ENCODE assay signal across 22 cellular contexts in the genomic region with DNA sequence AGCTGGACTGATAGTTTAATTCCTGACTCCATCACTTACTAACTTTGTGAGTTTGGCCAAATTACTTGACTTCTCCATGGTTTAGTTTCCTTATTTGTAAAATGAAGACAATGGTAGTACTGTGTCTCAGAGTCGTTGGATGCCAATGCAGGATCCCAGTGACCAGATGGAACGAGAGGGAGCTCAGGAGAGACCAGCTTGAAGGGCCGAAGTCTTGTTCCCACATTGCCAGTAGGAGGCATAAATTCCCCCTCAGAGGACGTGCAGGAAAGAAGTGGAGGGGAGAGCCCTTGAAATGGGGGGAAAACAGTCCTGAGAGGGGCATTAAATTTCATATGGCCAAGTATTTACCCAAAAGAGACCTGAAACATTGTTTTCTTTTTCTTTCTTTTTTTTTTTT. TPM values are rescaled to one million over a fixed set of nuclear protein-coding genes. Genes with fewer than 3 reads are reported as not detected.
DNase-seq lines count a peak whose midpoint lies in the region; ATAC-seq, FAIRE-seq and TF ChIP-seq lines count a peak whose summit lies in the region.
"Had no signal": no experiment of that assay in that cellular context is flagged by ENCODE, and none has a peak within 500 bp of the region (broad histone marks: within the 10 kb centered on the region; RNA-seq: fewer than 3 reads in every experiment).

No MANE protein-coding gene starts in this region.

- no peak for TF ChIP-seq EP300 in A549 (IDR thresholded peaks at IDR 0.05)

- intact Hi-C loops in Panc1 (cut with micrococcal nuclease; ENCODE audit: unreplicated experiment) (no loop called here), Right ventricle myocardium superior (cut with DNase I) (no loop called here)

- H3K4me1 ChIP-seq in A549 (peaks cover 16% of the 10 kb centered on the region), Panc1 (ENCODE audit: control insufficient read depth, insufficient read depth, low read length) (no peaks in the 10 kb centered on the region; the same call in 1 of the 2 replicates)
- H3K4me1 ChIP-seq: right lobe of liver had no signal

- TF ChIP-seq CTCF in A549 (IDR thresholded peaks at IDR 0.05), result no peak
- peak; percentile 11; the same call in 1 of the 2 replicates for TF ChIP-seq CTCF in Panc1 (IDR thresholded peaks at IDR 0.05)
- no peak for TF ChIP-seq CTCF in mesothelial cell of epicardium (IDR thresholded peaks at IDR 0.05; ENCODE audit: unreplicated experiment)

- peaks cover 2% of the 10 kb centered on the region for H3K27me3 Mint-ChIP-seq in mesothelial cell of epicardium (ENCODE audit: low read depth)

- H3K27ac ChIP-seq in A549 (peak overlapping the region in 1 of 2 experiments; percentile 16; a peak in 1 of 6 replicates), Panc1 (ENCODE audit: low read length) (no peak overlapping the region), epithelial cell of prostate (peak overlapping the region; percentile 62)
- H3K27ac ChIP-seq: HL-60, right lobe of liver, thoracic aorta had no signal

- H3K36me3 Mint-ChIP-seq in mesothelial cell of epicardium, result no peaks in the 10 kb centered on the region
- H3K36me3 Mint-ChIP-seq: activated naive CD4-positive, alpha-beta T cell treated with anti-CD3 and anti-CD28 coated beads, Interleukin-2, amount 50 U/mL, for 24 hours; CD4-positive, CD25-positive, alpha-beta regulatory T cell had no signal

- no peak for DNase-seq in A549 (ENCODE audit: low read depth in 1 of 2, low spot score in 1 of 2)
- DNase-seq in Panc1 (ENCODE audit: low read depth, low spot score), result no peak
- DNase-seq in epithelial cell of prostate (ENCODE audit: low read depth, low spot score), result no peak
- DNase-seq in mesothelial cell of epicardium (ENCODE audit: low spot score in 2 of 2, unreplicated experiment in 2 of 2), result no peak
- no peak for DNase-seq in Right ventricle myocardium superior
- DNase-seq: 8988T; activated CD4-positive, alpha-beta T cell treated with anti-CD3 and anti-CD28 coated beads for 48 hours; CD4-positive, CD25-positive, alpha-beta regulatory T cell; effector CD8-positive, alpha-beta T cell; KBM-7; NCI-H1105; right lobe of liver; stimulated activated CD4-positive, alpha-beta T cell treated with anti-CD3 and anti-CD28 coated beads, Interleukin-4, amount 100 ng/mL, for 1 hour had no signal

- CTCF ChIA-PET in A549 (lab: Yijun Ruan, JAX), result interaction anchor here (1.9 to 3.2 kb wide), 2 partner anchors 63 to 93 kb away, joined by 4 to 9 read pairs; no protein-coding TSS in a partner anchor
- CTCF ChIA-PET in Panc1 (lab: Charles Lee), result interaction anchor here (0.6 kb wide), 2 partner anchors 117 to 347 kb away, joined by 3 to 6 read pairs; no protein-coding TSS in a partner anchor

- ATAC-seq in A549 (peak in 1 of 2 experiments; percentile 24; a peak in 2 of 6 replicates), Panc1 (0 out of 2 replicates have a peak, but pooled peaks have one; percentile 36), GM21423 (IDR thresholded peaks at IDR 0.05; ENCODE audit: unreplicated experiment) (no peak), GM19452 (IDR thresholded peaks at IDR 0.05; ENCODE audit: unreplicated experiment) (no peak), HG03280 (IDR thresholded peaks at IDR 0.05; ENCODE audit: unreplicated experiment) (no peak), Right ventricle myocardium superior (ENCODE audit: poor library complexity) (no peak)
- ATAC-seq: right lobe of liver had no signal

- H3K9me3 Mint-ChIP-seq in mesothelial cell of epicardium, result no peaks in the 10 kb centered on the region
- H3K9me3 Mint-ChIP-seq: activated naive CD4-positive, alpha-beta T cell treated with anti-CD3 and anti-CD28 coated beads, Interleukin-2, amount 50 U/mL, for 24 hours; CD4-positive, CD25-positive, alpha-beta regulatory T cell; neural crest cell had no signal

- H3K4me1 Mint-ChIP-seq in mesothelial cell of epicardium, result peaks cover 31% of the 10 kb centered on the region
- H3K4me1 Mint-ChIP-seq: activated naive CD4-positive, alpha-beta T cell treated with anti-CD3 and anti-CD28 coated beads, Interleukin-2, amount 50 U/mL, for 24 hours; CD4-positive, CD25-positive, alpha-beta regulatory T cell; neural crest cell had no signal

- no peak overlapping the region for H3K4me3 Mint-ChIP-seq in mesothelial cell of epicardium
- H3K4me3 Mint-ChIP-seq: activated naive CD4-positive, alpha-beta T cell treated with anti-CD3 and anti-CD28 coated beads, Interleukin-2, amount 50 U/mL, for 24 hours; CD4-positive, CD25-positive, alpha-beta regulatory T cell; neural crest cell had no signal

- no peaks in the 10 kb centered on the region for H3K36me3 ChIP-seq in Panc1 (ENCODE audit: control insufficient read depth, insufficient read depth, low read length)
- H3K36me3 ChIP-seq: right lobe of liver, thoracic aorta had no signal

- no peak overlapping the region for H3K4me3 ChIP-seq in A549
- no peak overlapping the region for H3K4me3 ChIP-seq in Panc1 (ENCODE audit: low read depth in 2 of 2, low read length in 2 of 2)
- H3K4me3 ChIP-seq: lung, right lobe of liver, thoracic aorta had no signal

- 74% methylated on average over 4 of the region's 4 CpGs for WGBS in A549 (ENCODE audit: missing lambda C conversion rate)

- POLR2A ChIA-PET in A549 (lab: Yijun Ruan, JAX), result no interaction called here
- POLR2A ChIA-PET in Panc1 (lab: Charles Lee), result interaction anchor here (0.7 kb wide), 1 partner anchor 26 kb away, joined by 3 read pairs; no protein-coding TSS in a partner anchor

- H3K9me3 ChIP-seq in A549, result no peaks in the 10 kb centered on the region
- no peaks in the 10 kb centered on the region for H3K9me3 ChIP-seq in Panc1 (ENCODE audit: control insufficient read depth, insufficient read depth, low read depth, low read length)
- H3K9me3 ChIP-seq: right lobe of liver, thoracic aorta had no signal

- FAIRE-seq in A549 (lab: Jason Lieb, UNC), result no peak
- FAIRE-seq: bronchial epithelial cell had no signal

- H3K4me2 ChIP-seq in A549, result peak overlapping the region; percentile 51

- BruUV-seq in Panc1 (replicated peaks; lab: Mats Ljungman, UMichigan), result no TSS peak

- no peak for TF ChIP-seq POLR2A in A549 (IDR thresholded peaks at IDR 0.05; ENCODE audit: low read length)

- peak overlapping the region; percentile 80 for H3K27ac Mint-ChIP-seq in mesothelial cell of epicardium
- H3K27ac Mint-ChIP-seq: activated naive CD4-positive, alpha-beta T cell treated with anti-CD3 and anti-CD28 coated beads, Interleukin-2, amount 50 U/mL, for 24 hours had no signal

- in situ Hi-C loops in Panc1 (cut with HindIII; ENCODE audit: low pct_unique_long_range_greater_than_20kb, low sequenced_read_pairs), result no loop called here

- no peak for TF ChIP-seq RAD21 in A549 (conservative IDR thresholded peaks at IDR 0.05 in 1 of 2, IDR thresholded peaks at IDR 0.05 in 1 of 2)

- H3K27me3 ChIP-seq in Panc1 (ENCODE audit: control insufficient read depth, insufficient read depth, low read length), result no peaks in the 10 kb centered on the region
- H3K27me3 ChIP-seq: right lobe of liver had no signal

TF ChIP-seq in A549, 52 proteins besides CTCF, POLR2A, EP300 and RAD21:
- no peak for TF ChIP-seq TP53 (CRISPR knock-in tag; IDR thresholded peaks at IDR 0.05)
- TF ChIP-seq GATA3 (IDR thresholded peaks at IDR 0.05; ENCODE audit: borderline replicate concordance), result no peak
- no peak for TF ChIP-seq HOXB5 (CRISPR knock-in tag; IDR thresholded peaks at IDR 0.05)
- TF ChIP-seq HOXB13 (CRISPR knock-in tag; IDR thresholded peaks at IDR 0.05; ENCODE audit: low read depth), result no peak
- TF ChIP-seq POLR2AphosphoS2 (conservative IDR thresholded peaks at IDR 0.05; ENCODE audit: low read length), result no peak
- no peak for TF ChIP-seq CHD2 (IDR thresholded peaks at IDR 0.05; ENCODE audit: low read length, partially characterized antibody)

RNA-seq across cellular contexts. Expression of gene MUC22, which starts 2.1 kb away (rescaled TPM):
- polyA plus RNA-seq in A549 (2011; rRNA removed), result not detected in 2 replicates
- under 0.01 TPM in 1 of 2 replicates, not detected in the other for polyA plus RNA-seq in A549 (2012; cell fraction: cytosol; rRNA removed)
- under 0.01 and 0.01 TPM in 2 replicates for polyA plus RNA-seq in A549 (2012; cell fraction: nucleus; rRNA removed)
- not detected in 3 replicates for polyA plus RNA-seq in A549 (2017; fragmentation: RNase III; extraction: RNeasy Plus Mini Kit Qiagen cat#74134 plus additional on column Dnase treatment)
- not detected in 2 replicates for polyA minus RNA-seq in A549 (2011; rRNA and poly(A)+ RNA removed)
- total RNA-seq in Panc1 (2021; ENCODE audit: unreplicated experiment), result not detected
- polyA plus RNA-seq in Panc1 (2012; ENCODE audit: insufficient read length), result not detected
- total RNA-seq in mesothelial cell of epicardium, result not detected in 3 replicates
- total RNA-seq in Right ventricle myocardium superior, result 0.19 TPM
- total RNA-seq: CD4-positive, CD25-positive, alpha-beta regulatory T cell; neural crest cell; right lobe of liver; thoracic aorta had no signal
- polyA plus RNA-seq: CD4-positive, CD25-positive, alpha-beta regulatory T cell had no signal

RNA-seq across cellular contexts. Expression of gene MUC21, which starts 24.6 kb away (rescaled TPM):
- polyA plus RNA-seq in A549 (2011; rRNA removed) (not detected in 2 replicates), A549 (2017; fragmentation: RNase III; extraction: RNeasy Plus Mini Kit Qiagen cat#74134 plus additional on column Dnase treatment) (not detected in 3 replicates)
- polyA plus RNA-seq in A549 (2012; cell fraction: cytosol; rRNA removed), result not detected in 2 replicates
- not detected in 2 replicates for polyA plus RNA-seq in A549 (2012; cell fraction: nucleus; rRNA removed)
- not detected in 2 replicates for polyA minus RNA-seq in A549 (2011; rRNA and poly(A)+ RNA removed)
- total RNA-seq in Panc1 (2021; ENCODE audit: unreplicated experiment) (not detected), mesothelial cell of epicardium (not detected in 3 replicates), Right ventricle myocardium superior (not detected)
- not detected for polyA plus RNA-seq in Panc1 (2012; ENCODE audit: insufficient read length)
- total RNA-seq: CD4-positive, CD25-positive, alpha-beta regulatory T cell; neural crest cell; thoracic aorta had no signal
- polyA plus RNA-seq: CD4-positive, CD25-positive, alpha-beta regulatory T cell had no signal
